ENCODE assay signal across 16 cellular contexts in the genomic region with DNA sequence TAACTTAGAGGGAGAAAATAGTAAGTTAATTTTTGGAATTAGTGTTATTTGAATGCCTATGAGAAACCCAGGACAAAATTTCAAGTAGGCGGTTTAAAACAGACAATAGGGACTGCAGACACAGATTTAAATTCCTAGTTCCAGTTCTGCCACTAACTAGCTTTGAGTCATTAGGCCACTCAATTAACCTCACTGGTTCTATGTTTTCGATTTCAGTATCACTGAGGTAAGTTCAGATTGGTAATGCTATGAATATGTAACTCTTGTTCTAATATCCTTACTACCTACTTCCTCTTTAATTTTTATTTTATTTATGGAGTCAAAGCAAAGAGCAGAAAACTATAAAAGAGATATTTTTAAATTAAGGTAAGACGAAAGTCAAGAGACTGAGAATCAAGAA.
DNase-seq lines count a peak whose midpoint lies in the region; ATAC-seq lines count a peak whose summit lies in the region.
"Had no signal": no experiment of that assay in that cellular context is flagged by ENCODE, and none has a peak within 500 bp of the region (broad histone marks: within the 10 kb centered on the region; RNA-seq: fewer than 3 reads in every experiment).

No MANE protein-coding gene starts in this region.

- ATAC-seq in GM18520 (IDR thresholded peaks at IDR 0.05; ENCODE audit: unreplicated experiment): peak; percentile 99
- ATAC-seq in GM21390 (IDR thresholded peaks at IDR 0.05; ENCODE audit: unreplicated experiment): peak; percentile 98
- ATAC-seq in HG02970 (IDR thresholded peaks at IDR 0.05; ENCODE audit: low FRiP score, unreplicated experiment): peak; percentile 92
- ATAC-seq in HG03558 (IDR thresholded peaks at IDR 0.05; ENCODE audit: extremely low read depth, unreplicated experiment): peak; percentile 97
- ATAC-seq: activated naive CD8-positive, alpha-beta T cell treated with anti-CD3 and anti-CD28 coated beads, Interleukin-2, amount 50 U/mL, for 24 hours; K562; left cardiac atrium; upper lobe of right lung had no signal

- no peak for DNase-seq in activated CD8-positive, alpha-beta memory T cell treated with anti-CD3 and anti-CD28 coated beads for 24 hours
- DNase-seq in COR-L47 (lab: John Stamatoyannopoulos, UW) (no peak), NCI-H1436 treated with DMSO at 0.1 percent for 48 hours (lab: John Stamatoyannopoulos, UW) (no peak), NCI-H146 treated with DMSO at 0.1 percent for 48 hours (lab: John Stamatoyannopoulos, UW; ENCODE audit: unreplicated experiment) (no peak)
- DNase-seq: activated naive CD8-positive, alpha-beta T cell treated with anti-CD3 and anti-CD28 coated beads, Interleukin-2, amount 50 U/mL, for 24 hours; cortex of kidney; foreskin melanocyte; GOT3; left cardiac atrium; NCI-H2029 treated with DMSO at 0.1 percent for 48 hours; upper lobe of right lung had no signal
